In genomic region chr16:22327446-22327775, GRCh38 we compare ENCODE assay signal across 17 cellular contexts.
"Had no signal": no experiment of that assay in that cellular context is flagged by ENCODE, and none has a peak within 500 bp of the region (broad histone marks: within the 10 kb centered on the region; RNA-seq: fewer than 3 reads in every experiment).

No MANE protein-coding gene starts in this region.

- H3K27ac Mint-ChIP-seq: activated naive CD4-positive, alpha-beta T cell treated with anti-CD3 and anti-CD28 coated beads, Interleukin-2, amount 50 U/mL, for 24 hours; activated T-helper 2 cell treated with anti-CD3 and anti-CD28 coated beads, Interferon-gamma antibody, Interleukin-2, Interleukin-4, amounts not matched to agents 10 μg/mL and 5 μg/mL and 100 μg/mL, durations not matched to agents 14 hours and 24 hours and 36 hours; naive B cell; T-helper 1 cell treated with Interleukin-12 subunit alpha and Interleukin-12 subunit beta and Interleukin-4 antibody, amounts not matched to agents 30 μg/mL and 1 μg/mL, for 36 hours had no signal

- H3K27me3 ChIP-seq: hepatocyte, stomach, testis had no signal

- DNase-seq: caudate nucleus; islet precursor cell; mammary epithelial cell; naive B cell; nucleus accumbens; small intestine; stimulated activated CD4-positive, alpha-beta T cell treated with anti-CD3 and anti-CD28 coated beads, Interleukin-4, amount 100 ng/mL, for 24 hours; stomach; testis; WERI-Rb-1 had no signal

- H3K4me3 Mint-ChIP-seq: activated naive CD4-positive, alpha-beta T cell treated with anti-CD3 and anti-CD28 coated beads, Interleukin-2, amount 50 U/mL, for 24 hours; naive B cell; T-helper 1 cell treated with Interleukin-12 subunit alpha and Interleukin-12 subunit beta and Interleukin-4 antibody, amounts not matched to agents 30 μg/mL and 1 μg/mL, for 36 hours had no signal

- ATAC-seq: esophagus mucosa, left lobe of liver, right cardiac atrium had no signal

- H3K27ac ChIP-seq: hepatocyte, stomach, testis had no signal

- H3K9me3 Mint-ChIP-seq: activated naive CD4-positive, alpha-beta T cell treated with anti-CD3 and anti-CD28 coated beads, Interleukin-2, amount 50 U/mL, for 24 hours; activated T-helper 2 cell treated with anti-CD3 and anti-CD28 coated beads, Interferon-gamma antibody, Interleukin-2, Interleukin-4, amounts not matched to agents 10 μg/mL and 5 μg/mL and 100 μg/mL, durations not matched to agents 14 hours and 24 hours and 36 hours; naive B cell; T-helper 1 cell treated with Interleukin-12 subunit alpha and Interleukin-12 subunit beta and Interleukin-4 antibody, amounts not matched to agents 30 μg/mL and 1 μg/mL, for 36 hours had no signal

- H3K4me1 ChIP-seq: testis had no signal

- H3K4me3 ChIP-seq: hepatocyte, stomach, testis had no signal

- H3K27me3 Mint-ChIP-seq: activated naive CD4-positive, alpha-beta T cell treated with anti-CD3 and anti-CD28 coated beads, Interleukin-2, amount 50 U/mL, for 24 hours; naive B cell had no signal

- H3K9me3 ChIP-seq: stomach, testis had no signal
